Comparison of ENCODE assay signal across 21 cellular contexts in the genomic region with DNA sequence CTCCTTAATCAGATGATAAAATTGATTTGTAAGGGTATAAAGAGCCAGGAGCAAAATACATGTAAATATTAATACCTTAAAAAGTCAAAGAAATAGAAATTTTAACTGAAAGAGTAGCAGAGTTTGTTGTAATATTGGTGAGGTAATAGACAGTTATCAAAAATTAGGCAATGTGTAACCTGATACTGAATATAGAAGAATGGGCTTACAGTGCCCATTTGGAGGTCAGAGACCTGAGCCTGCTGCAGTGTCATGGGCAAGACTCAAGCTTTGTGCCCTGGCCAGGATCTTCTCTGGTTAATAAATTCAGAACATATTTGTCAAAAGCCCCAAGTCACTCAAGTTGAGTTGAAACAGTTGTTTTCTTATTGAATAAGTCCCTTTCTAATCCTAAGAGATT. TPM values are rescaled to one million over a fixed set of nuclear protein-coding genes. Genes with fewer than 3 reads are reported as not detected.
A peak's percentile ranks its signal among the peaks of the same experiment; 100 is the strongest.
DNase-seq lines count a peak whose midpoint lies in the region; ATAC-seq, FAIRE-seq and TF ChIP-seq lines count a peak whose summit lies in the region.
"Had no signal": no experiment of that assay in that cellular context is flagged by ENCODE, and none has a peak within 500 bp of the region (broad histone marks: within the 10 kb centered on the region; RNA-seq: fewer than 3 reads in every experiment).

No MANE protein-coding gene starts in this region.

- no peak overlapping the region for H3K27ac ChIP-seq in HepG2 (ENCODE audit: extremely low read length, insufficient read depth, low read length)
- no peak overlapping the region for H3K27ac ChIP-seq in neuronal stem cell (replicated peaks; ENCODE audit: low read length)
- H3K27ac ChIP-seq: A549, GM23248 had no signal

- no TSS peak for BruUV-seq in HepG2 (replicated peaks; lab: Mats Ljungman, UMichigan)

- H3K4me2 ChIP-seq in HepG2 (ENCODE audit: low read depth, low read length) (no peak overlapping the region), neuronal stem cell (ENCODE audit: insufficient read depth, low read length, poor library complexity, severe bottlenecking) (peak overlapping the region; percentile 3)
- H3K4me2 ChIP-seq: A549 had no signal

- no peak overlapping the region for H3K14ac ChIP-seq in neuronal stem cell (ENCODE audit: low read length)

- in situ Hi-C loops in HepG2 (cut with HindIII; ENCODE audit: extremely low pct_ligation_motif_present, low pct_unique_long_range_greater_than_20kb) (no loop called here), KBM-7 (cut with MboI; ENCODE audit: low pct_unique_long_range_greater_than_20kb, low sequenced_read_pairs) (loop anchor here (10.0 kb wide), 1 partner anchor 445 kb away; no protein-coding TSS in a partner anchor)

- TF ChIP-seq EP300 in HepG2 (IDR thresholded peaks at IDR 0.05; ENCODE audit: low read depth in 2 of 2, low read length in 2 of 2), result no peak
- no peak for TF ChIP-seq EP300 in HepG2 (CRISPR knock-in tag; IDR thresholded peaks at IDR 0.05; ENCODE audit: borderline replicate concordance)

- H2AFZ ChIP-seq in HepG2 (ENCODE audit: low read length) (no peak overlapping the region), neuronal stem cell (ENCODE audit: low read length) (no peak overlapping the region)
- H2AFZ ChIP-seq: GM23248 had no signal

- peak; percentile 43 for DNase-seq in adipocyte (ENCODE audit: low read depth)
- no peak for DNase-seq in HepG2 (ENCODE audit: low spot score)
- no peak for DNase-seq in neuronal stem cell (ENCODE audit: low spot score)
- no peak for DNase-seq in KBM-7
- no peak for DNase-seq in frontal cortex (ENCODE audit: low spot score in 2 of 2)
- DNase-seq: 8988T; ACHN; AML-193; C1 segment of cervical spinal cord; Calu3; CD4-positive, alpha-beta memory T cell; COR-L47; DND-41; GM23248; H7; HCEC 1CT had no signal

- no peak overlapping the region for H3K23ac ChIP-seq in neuronal stem cell (ENCODE audit: low read depth, low read length, poor library complexity)

- no peak overlapping the region for H2BK15ac ChIP-seq in neuronal stem cell (ENCODE audit: low read length)

- H4K20me1 ChIP-seq in HepG2 (ENCODE audit: insufficient read depth, low read length), result no peaks in the 10 kb centered on the region

- H3K9ac ChIP-seq in adipocyte (ENCODE audit: low read length) (no peak overlapping the region), HepG2 (ENCODE audit: insufficient read depth, low read depth, low read length) (no peak overlapping the region), neuronal stem cell (ENCODE audit: low read depth, low read length, poor library complexity) (no peak overlapping the region)
- H3K9ac ChIP-seq: GM23248 had no signal

- no peak overlapping the region for H2AK5ac ChIP-seq in neuronal stem cell (ENCODE audit: low read depth, low read length)

- H3K4me1 ChIP-seq in adipocyte (ENCODE audit: control insufficient read depth, insufficient read depth, low read length), result peaks cover 30% of the 10 kb centered on the region
- H3K4me1 ChIP-seq in HepG2 (ENCODE audit: insufficient read depth, low read length), result peaks cover 8% of the 10 kb centered on the region
- H3K4me1 ChIP-seq in neuronal stem cell (ENCODE audit: control insufficient read depth in 2 of 2, insufficient read depth in 1 of 2, low read depth in 1 of 2, low read length in 2 of 2), result no peaks in the 10 kb centered on the region

- no peaks in the 10 kb centered on the region for H3K27me3 ChIP-seq in adipocyte (replicated peaks; ENCODE audit: control insufficient read depth, insufficient read depth, low read length)
- no peaks in the 10 kb centered on the region for H3K27me3 ChIP-seq in HepG2 (ENCODE audit: control insufficient read depth in 1 of 2, insufficient read depth in 2 of 2, low read length in 2 of 2)
- no peaks in the 10 kb centered on the region for H3K27me3 ChIP-seq in neuronal stem cell (ENCODE audit: control insufficient read depth in 3 of 3, insufficient read depth in 3 of 3, low read depth in 1 of 3, low read length in 3 of 3)

- no peak overlapping the region for H4K8ac ChIP-seq in neuronal stem cell (ENCODE audit: low read depth, low read length)

- no peak overlapping the region for H3K4me3 ChIP-seq in adipocyte (ENCODE audit: low read length)
- no peak overlapping the region for H3K4me3 ChIP-seq in HepG2 (replicated peaks in 1 of 3; ENCODE audit: insufficient read depth in 1 of 3, low read depth in 2 of 3, low read length in 3 of 3)
- H3K4me3 ChIP-seq in neuronal stem cell (ENCODE audit: low read length in 2 of 2), result no peak overlapping the region
- H3K4me3 ChIP-seq: A549, GM23248 had no signal

- intact Hi-C loops in HepG2 (cut with micrococcal nuclease; ENCODE audit: unreplicated experiment), result no loop called here

- H3K4ac ChIP-seq in neuronal stem cell (ENCODE audit: low read length), result no peak overlapping the region

- no peak overlapping the region for H2BK12ac ChIP-seq in neuronal stem cell (ENCODE audit: low read length)

- H3K18ac ChIP-seq in neuronal stem cell (ENCODE audit: low read length), result no peak overlapping the region

- CTCF ChIA-PET in HepG2 (lab: Yijun Ruan, JAX; ENCODE audit: low intra/inter-chr PET ratio, low total read pairs), result no interaction called here

- TF ChIP-seq CTCF in HepG2 (CRISPR knock-in tag; IDR thresholded peaks at IDR 0.05), result no peak

- H3K79me2 ChIP-seq in HepG2 (ENCODE audit: insufficient read depth, low read length), result no peaks in the 10 kb centered on the region

- TF ChIP-seq RAD21 in HepG2 (CRISPR knock-in tag; IDR thresholded peaks at IDR 0.05), result no peak

- no peaks in the 10 kb centered on the region for H3K36me3 ChIP-seq in adipocyte (ENCODE audit: control insufficient read depth, insufficient read depth, low read length, severe bottlenecking)
- no peaks in the 10 kb centered on the region for H3K36me3 ChIP-seq in HepG2 (replicated peaks in 1 of 2; ENCODE audit: control insufficient read depth in 1 of 2, insufficient read depth in 2 of 2, low read length in 2 of 2)
- no peaks in the 10 kb centered on the region for H3K36me3 ChIP-seq in neuronal stem cell (replicated peaks in 1 of 2; ENCODE audit: control insufficient read depth in 2 of 2, insufficient read depth in 2 of 2, low read length in 2 of 2)

- H2BK5ac ChIP-seq in neuronal stem cell (ENCODE audit: low read length), result no peak overlapping the region

- no peaks in the 10 kb centered on the region for H3K79me1 ChIP-seq in neuronal stem cell (ENCODE audit: low read depth, low read length)

- H3K9me3 ChIP-seq in adipocyte (ENCODE audit: control insufficient read depth, low read length) (peaks cover 11% of the 10 kb centered on the region), HepG2 (ENCODE audit: low read length) (no peaks in the 10 kb centered on the region), neuronal stem cell (replicated peaks in 1 of 2; ENCODE audit: control insufficient read depth in 2 of 2, insufficient read depth in 1 of 2, low read depth in 1 of 2, low read length in 2 of 2) (peaks cover 0 to under 1% of the 10 kb centered on the region in 2 donors)

- H4K91ac ChIP-seq in neuronal stem cell (ENCODE audit: low read depth, low read length, poor library complexity), result no peak overlapping the region

- TF ChIP-seq POLR2A in HepG2 (IDR thresholded peaks at IDR 0.05; ENCODE audit: insufficient read depth in 1 of 2, low read depth in 2 of 2, low read length in 2 of 2), result no peak

- POLR2A ChIA-PET in HepG2 (lab: Yijun Ruan, JAX), result no interaction called here

- no peak for FAIRE-seq in HepG2 (lab: Jason Lieb, UNC)
- FAIRE-seq in frontal cortex (lab: Jason Lieb, UNC), result no peak
- FAIRE-seq: A549, GM12892, H1 had no signal

- ATAC-seq in HepG2 (0 out of 3 replicates have a peak, but pooled peaks have one; percentile 22), HG02840 (IDR thresholded peaks at IDR 0.05; ENCODE audit: low FRiP score, unreplicated experiment) (no peak)
- ATAC-seq: A549 had no signal

- no peak overlapping the region for H2BK120ac ChIP-seq in neuronal stem cell (ENCODE audit: low read depth, low read length)

TF ChIP-seq in HepG2, 621 proteins besides CTCF, POLR2A, EP300 and RAD21:
- TF ChIP-seq PAX8 (CRISPR knock-in tag; IDR thresholded peaks at IDR 0.05; ENCODE audit: borderline replicate concordance), result no peak
- peak; percentile 86; the same call in 1 of the 2 replicates for TF ChIP-seq SIX1 (CRISPR knock-in tag; IDR thresholded peaks at IDR 0.05; ENCODE audit: borderline replicate concordance)
- peak; percentile 84; the same call in 1 of the 2 replicates for TF ChIP-seq SIX4 (CRISPR knock-in tag; IDR thresholded peaks at IDR 0.05)
- TF ChIP-seq CEBPB (IDR thresholded peaks at IDR 0.05; ENCODE audit: borderline replicate concordance, low read depth, low read length), result peak; percentile 31; the same call in 1 of the 2 replicates
- TF ChIP-seq HNRNPK (IDR thresholded peaks at IDR 0.05; ENCODE audit: low read depth, low read length, poor library complexity, severe bottlenecking), result no peak

RNA-seq across cellular contexts. Expression of a gene that starts 29.7 kb away (rescaled TPM):
- total RNA-seq in HepG2 (2016; rRNA removed; fragmentation: Illumina TruSeq; extraction: Trizol) (not detected in 2 replicates), frontal cortex (not detected)
- not detected in 2 replicates for total RNA-seq in HepG2 (2016; cell fraction: cytosol; rRNA removed; fragmentation: Illumina TruSeq; extraction: Trizol; ENCODE audit: low read depth)
- total RNA-seq in HepG2 (2016; cell fraction: insoluble cytoplasmic fraction; rRNA removed; fragmentation: Illumina TruSeq; extraction: Trizol), result not detected in 2 replicates
- total RNA-seq in HepG2 (2016; cell fraction: membrane; rRNA removed; fragmentation: Illumina TruSeq; extraction: Trizol), result not detected in 2 replicates
- not detected in 2 replicates for total RNA-seq in HepG2 (2016; cell fraction: nucleus; rRNA removed; fragmentation: Illumina TruSeq; extraction: Trizol)
- polyA plus RNA-seq in HepG2 (2011; rRNA removed), result not detected in 2 replicates
- polyA plus RNA-seq in HepG2 (2011; cell fraction: cytosol; rRNA removed), result not detected in 2 replicates
- polyA plus RNA-seq in HepG2 (2011; cell fraction: nucleus; rRNA removed), result not detected in 2 replicates
- polyA plus RNA-seq in HepG2 (2012), result not detected in 2 replicates
- polyA plus RNA-seq in HepG2 (2016; cell fraction: cytosol; fragmentation: Illumina TruSeq; extraction: Trizol; ENCODE audit: low read depth), result not detected in 2 replicates
- polyA plus RNA-seq in HepG2 (2016; cell fraction: insoluble cytoplasmic fraction; fragmentation: Illumina TruSeq; extraction: Trizol; ENCODE audit: low read depth), result not detected in 2 replicates
- polyA plus RNA-seq in HepG2 (2016; cell fraction: membrane; fragmentation: Illumina TruSeq; extraction: Trizol; ENCODE audit: low read depth), result not detected in 2 replicates
- polyA plus RNA-seq in HepG2 (2016; cell fraction: nucleus; fragmentation: Illumina TruSeq; extraction: Trizol; ENCODE audit: insufficient read depth, low read depth), result not detected in 2 replicates
- not detected in 2 replicates for polyA minus RNA-seq in HepG2 (2011; rRNA and poly(A)+ RNA removed; ENCODE audit: low replicate concordance)
- not detected in 2 replicates for polyA minus RNA-seq in HepG2 (2011; cell fraction: cytosol; rRNA and poly(A)+ RNA removed)
- polyA minus RNA-seq in HepG2 (2011; cell fraction: nucleus; rRNA and poly(A)+ RNA removed), result not detected in 2 replicates
- polyA plus RNA-seq in neuronal stem cell (2013, experiment 1 of 2), result not detected
- not detected for polyA plus RNA-seq in neuronal stem cell (2013, experiment 2 of 2)
- total RNA-seq: Calu3; CD4-positive, alpha-beta memory T cell; GM23248; H1; H7 had no signal
- polyA plus RNA-seq: A549; BJ; CD4-positive, alpha-beta memory T cell; GM23248; H1 had no signal
